11 cellular contexts compared by ENCODE assay signal in genomic region chr17:42895185-42895555, GRCh38. TPM values are rescaled to one million over a fixed set of nuclear protein-coding genes. Genes with fewer than 3 reads are reported as not detected.
A peak's percentile ranks its signal among the peaks of the same experiment; 100 is the strongest.
DNase-seq lines count a peak whose midpoint lies in the region; ATAC-seq, FAIRE-seq and TF ChIP-seq lines count a peak whose summit lies in the region.
"Had no signal": no experiment of that assay in that cellular context is flagged by ENCODE, and none has a peak within 500 bp of the region (broad histone marks: within the 10 kb centered on the region; RNA-seq: fewer than 3 reads in every experiment).

No MANE protein-coding gene starts in this region.

- peak; percentile 69 for FAIRE-seq in RCC 7860 (lab: Jason Lieb, UNC)

- 17% methylated on average over 2 of the region's 2 CpGs for WGBS in prostate gland

- no peaks in the 10 kb centered on the region for H3K36me3 ChIP-seq in prostate gland

- H3K4me1 ChIP-seq in foreskin keratinocyte (peaks cover 10% of the 10 kb centered on the region), prostate gland (replicated peaks) (no peaks in the 10 kb centered on the region)

- TF ChIP-seq POLR2A in prostate gland (IDR thresholded peaks at IDR 0.05): no peak

- intact Hi-C loops in prostate gland (cut with DNase I): no loop called here

- ATAC-seq in foreskin keratinocyte (peak; percentile 81), GM21737 (IDR thresholded peaks at IDR 0.05; ENCODE audit: unreplicated experiment) (no peak)

- no peak for TF ChIP-seq CTCF in C4-2B (conservative IDR thresholded peaks at IDR 0.05)
- TF ChIP-seq CTCF in foreskin keratinocyte (conservative IDR thresholded peaks at IDR 0.05): no peak
- TF ChIP-seq CTCF in prostate gland (IDR thresholded peaks at IDR 0.05): no peak

- H3K27ac ChIP-seq in C4-2B (peak overlapping the region; percentile 30), foreskin keratinocyte (no peak overlapping the region), prostate gland (no peak overlapping the region)

- no peaks in the 10 kb centered on the region for H3K9me3 ChIP-seq in prostate gland

- no peak overlapping the region for H3K4me3 ChIP-seq in prostate gland

- DNase-seq in RCC 7860 (ENCODE audit: low spot score) (peak; percentile 32), foreskin keratinocyte (peak; percentile 46 to 63), prostate gland (ENCODE audit: low spot score) (peak; percentile 15), NCI-H748 treated with DMSO at 0.1 percent for 48 hours (lab: John Stamatoyannopoulos, UW) (no peak), hypothalamus (lab: John Stamatoyannopoulos, UW) (no peak), globus pallidus (ENCODE audit: low spot score) (no peak)
- DNase-seq: caudate nucleus, MV-4-11 had no signal

- H3K27me3 ChIP-seq in foreskin keratinocyte (no peaks in the 10 kb centered on the region), prostate gland (replicated peaks; ENCODE audit: insufficient read depth) (no peaks in the 10 kb centered on the region)

RNA-seq across cellular contexts. Expression of gene G6PC1, which starts 5.4 kb away (rescaled TPM):
- total RNA-seq in foreskin keratinocyte: not detected in 2 replicates
- polyA plus RNA-seq in foreskin keratinocyte: not detected in 2 replicates
- total RNA-seq in prostate gland: not detected
- polyA plus RNA-seq: neural cell had no signal

RNA-seq across cellular contexts. Expression of gene AOC3, which starts 44.2 kb away (rescaled TPM):
- total RNA-seq in foreskin keratinocyte (0.14 and 0.24 TPM in 2 replicates), prostate gland (10 to 100 TPM; 20.7 to 57.7 TPM)
- 0.19 and 0.22 TPM in 2 replicates for polyA plus RNA-seq in foreskin keratinocyte

RNA-seq across cellular contexts. Expression of gene AOC2, which starts 50.8 kb away (rescaled TPM):
- total RNA-seq in foreskin keratinocyte: 0.74 and 0.99 TPM in 2 replicates
- 0.46 and 0.56 TPM in 2 replicates for polyA plus RNA-seq in foreskin keratinocyte
- total RNA-seq in prostate gland: 1 to 10 TPM in 1 of 2 donors, under 1 TPM in 1; 0.27 to 4.9 TPM

Comparison
In these comparisons a context has a peak if more than half of its experiments do, and no peak if none do; other contexts are left out.
1. DNase-seq: peak in RCC 7860 (single experiment), foreskin keratinocyte (2 of 2) and prostate gland (single experiment); none in NCI-H748 treated with DMSO at 0.1 percent for 48 hours (single experiment), hypothalamus (0 of 51) and globus pallidus (single experiment).
2. RNA of gene AOC3, which starts 44.2 kb away (total RNA-seq): 20.7 to 57.7 TPM in prostate gland; 0.14 to 0.24 TPM in foreskin keratinocyte; every median in the first group is over 10 times any median in the second.